In the genomic region with DNA sequence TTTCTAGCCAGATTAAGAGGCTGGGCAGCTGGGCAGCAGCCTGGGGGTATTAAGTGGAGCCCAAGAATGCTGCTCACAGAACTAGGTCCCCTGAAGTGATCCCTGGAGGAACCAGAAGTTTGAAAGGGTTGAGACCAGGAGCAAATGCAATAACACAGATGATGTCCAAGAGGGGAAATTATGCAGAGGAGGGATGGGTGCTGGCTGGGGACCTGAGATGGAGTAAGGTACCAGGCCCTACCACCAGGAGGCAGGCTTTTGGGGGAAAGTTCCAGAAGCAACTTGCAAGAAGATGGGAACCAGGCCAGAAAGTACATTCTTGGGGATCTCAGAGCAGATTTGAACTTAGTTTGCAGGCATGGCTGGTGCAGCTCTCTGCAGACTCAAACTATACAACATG, we compare ENCODE assay signal across 8 cellular contexts.
A peak's percentile ranks its signal among the peaks of the same experiment; 100 is the strongest.
DNase-seq lines count a peak whose midpoint lies in the region; ATAC-seq and TF ChIP-seq lines count a peak whose summit lies in the region.

No MANE protein-coding gene starts in this region.

- CTCF ChIA-PET in Panc1 (lab: Charles Lee): interaction anchor here (0.6 kb wide), 2 partner anchors 11 to 642 kb away, joined by 3 to 8 read pairs; no protein-coding TSS in a partner anchor

- TF ChIP-seq CTCF in Panc1 (IDR thresholded peaks at IDR 0.05) (peak; percentile 62), transverse colon (IDR thresholded peaks at IDR 0.05) (peak in 4 of 5 experiments; percentile 34 to 43 (median 40)), tibial nerve (IDR thresholded peaks at IDR 0.05) (peak in 2 of 5 experiments; percentile 9 to 12)

- no peaks in the 10 kb centered on the region for H3K36me3 ChIP-seq in Panc1 (ENCODE audit: control insufficient read depth, insufficient read depth, low read length)
- H3K36me3 ChIP-seq in transverse colon: no peaks in the 10 kb centered on the region
- no peaks in the 10 kb centered on the region for H3K36me3 ChIP-seq in tibial nerve

- H3K36me3 Mint-ChIP-seq in stimulated activated memory B cell treated with anti-CD40 and anti-IgM and Interleukin-4, amounts not matched to agents 10 μg/mL and 1 μg/mL and 100 μg/mL, for 72 hours: peaks cover 19% of the 10 kb centered on the region

- no peak overlapping the region for H3K27ac Mint-ChIP-seq in stimulated activated memory B cell treated with anti-CD40 and anti-IgM and Interleukin-4, amounts not matched to agents 10 μg/mL and 1 μg/mL and 100 μg/mL, for 72 hours

- intact Hi-C loops in Panc1 (cut with micrococcal nuclease; ENCODE audit: unreplicated experiment) (no loop called here), transverse colon (cut with DNase I; ENCODE audit: low total_unique reads) (no loop called here)

- POLR2A ChIA-PET in Panc1 (lab: Charles Lee): no interaction called here

- H3K4me3 ChIP-seq in Panc1 (ENCODE audit: low read depth in 2 of 2, low read length in 2 of 2) (no peak overlapping the region), transverse colon (no peak overlapping the region), tibial nerve (no peak overlapping the region)

- no TSS peak for BruUV-seq in Panc1 (replicated peaks; lab: Mats Ljungman, UMichigan)

- DNase-seq in GM03348 (ENCODE audit: low spot score) (peak; percentile 34), Panc1 (ENCODE audit: low read depth, low spot score) (no peak), amniotic epithelial cell (ENCODE audit: low read depth) (peak; percentile 72), transverse colon (peak; percentile 30), tibial nerve (ENCODE audit: low spot score in 2 of 2) (no peak), NCI-H774 (lab: John Stamatoyannopoulos, UW) (no peak)

- ATAC-seq in Panc1: peak; percentile 63
- no peak for ATAC-seq in stimulated activated memory B cell treated with anti-CD40 and anti-IgM and Interleukin-4, amounts not matched to agents 10 μg/mL and 1 μg/mL and 100 μg/mL, for 72 hours

- H3K4me1 Mint-ChIP-seq in stimulated activated memory B cell treated with anti-CD40 and anti-IgM and Interleukin-4, amounts not matched to agents 10 μg/mL and 1 μg/mL and 100 μg/mL, for 72 hours: peaks cover 24% of the 10 kb centered on the region

- no peak for TF ChIP-seq POLR2A in transverse colon (IDR thresholded peaks at IDR 0.05)
- TF ChIP-seq POLR2A in tibial nerve (IDR thresholded peaks at IDR 0.05): no peak

- H3K4me1 ChIP-seq in Panc1 (ENCODE audit: control insufficient read depth, insufficient read depth, low read length): peaks cover 4% of the 10 kb centered on the region; the same call in 1 of the 2 replicates
- no peaks in the 10 kb centered on the region for H3K4me1 ChIP-seq in transverse colon
- peaks cover 0 to 7% (median 0%) of the 10 kb centered on the region in 4 donors for H3K4me1 ChIP-seq in tibial nerve

- no peaks in the 10 kb centered on the region for H3K27me3 ChIP-seq in Panc1 (ENCODE audit: control insufficient read depth, insufficient read depth, low read length)
- H3K27me3 ChIP-seq in layer of hippocampus (ENCODE audit: control insufficient read depth, insufficient read depth, low read length): no peaks in the 10 kb centered on the region
- no peaks in the 10 kb centered on the region for H3K27me3 ChIP-seq in transverse colon
- no peaks in the 10 kb centered on the region for H3K27me3 ChIP-seq in tibial nerve

- H3K9me3 ChIP-seq in Panc1 (ENCODE audit: control insufficient read depth, insufficient read depth, low read depth, low read length) (no peaks in the 10 kb centered on the region), transverse colon (no peaks in the 10 kb centered on the region), tibial nerve (peaks cover 0 to 21% (median 4%) of the 10 kb centered on the region in 4 donors)

- peaks cover 12% of the 10 kb centered on the region for H3K9me3 Mint-ChIP-seq in stimulated activated memory B cell treated with anti-CD40 and anti-IgM and Interleukin-4, amounts not matched to agents 10 μg/mL and 1 μg/mL and 100 μg/mL, for 72 hours

- H3K27ac ChIP-seq in Panc1 (ENCODE audit: low read length): peak overlapping the region; percentile 14; the same call in 1 of the 2 replicates
- peak overlapping the region; percentile 59 for H3K27ac ChIP-seq in layer of hippocampus (ENCODE audit: low read depth, low read length)
- no peak overlapping the region for H3K27ac ChIP-seq in transverse colon
- peak overlapping the region in 1 of 4 donors; percentile 45 for H3K27ac ChIP-seq in tibial nerve

- in situ Hi-C loops in Panc1 (cut with HindIII; ENCODE audit: low pct_unique_long_range_greater_than_20kb, low sequenced_read_pairs): no loop called here
- in situ Hi-C loops in transverse colon (cut with MboI; ENCODE audit: low pct_ligation_motif_present in 1 of 4, low pct_unique_long_range_greater_than_20kb in 1 of 4, low sequenced_read_pairs in 3 of 4): no loop called here

- H3K4me3 Mint-ChIP-seq in stimulated activated memory B cell treated with anti-CD40 and anti-IgM and Interleukin-4, amounts not matched to agents 10 μg/mL and 1 μg/mL and 100 μg/mL, for 72 hours: no peak overlapping the region

- no peak for TF ChIP-seq EP300 in transverse colon (IDR thresholded peaks at IDR 0.05; ENCODE audit: low read depth)
- no peak for TF ChIP-seq EP300 in tibial nerve (IDR thresholded peaks at IDR 0.05)

- H3K27me3 Mint-ChIP-seq in stimulated activated memory B cell treated with anti-CD40 and anti-IgM and Interleukin-4, amounts not matched to agents 10 μg/mL and 1 μg/mL and 100 μg/mL, for 72 hours: no peaks in the 10 kb centered on the region

Comparison
In these comparisons a context has a peak if more than half of its experiments do, and no peak if none do; other contexts are left out.
1. DNase-seq: peak in GM03348 (single experiment), amniotic epithelial cell (single experiment) and transverse colon (single experiment); none in Panc1 (single experiment), tibial nerve (0 of 2) and NCI-H774 (single experiment).
2. H3K27ac ChIP-seq: peak in Panc1 (single experiment) and layer of hippocampus (single experiment); none in transverse colon (0 of 4).